8 cellular contexts compared by ENCODE assay signal in the genomic region with DNA sequence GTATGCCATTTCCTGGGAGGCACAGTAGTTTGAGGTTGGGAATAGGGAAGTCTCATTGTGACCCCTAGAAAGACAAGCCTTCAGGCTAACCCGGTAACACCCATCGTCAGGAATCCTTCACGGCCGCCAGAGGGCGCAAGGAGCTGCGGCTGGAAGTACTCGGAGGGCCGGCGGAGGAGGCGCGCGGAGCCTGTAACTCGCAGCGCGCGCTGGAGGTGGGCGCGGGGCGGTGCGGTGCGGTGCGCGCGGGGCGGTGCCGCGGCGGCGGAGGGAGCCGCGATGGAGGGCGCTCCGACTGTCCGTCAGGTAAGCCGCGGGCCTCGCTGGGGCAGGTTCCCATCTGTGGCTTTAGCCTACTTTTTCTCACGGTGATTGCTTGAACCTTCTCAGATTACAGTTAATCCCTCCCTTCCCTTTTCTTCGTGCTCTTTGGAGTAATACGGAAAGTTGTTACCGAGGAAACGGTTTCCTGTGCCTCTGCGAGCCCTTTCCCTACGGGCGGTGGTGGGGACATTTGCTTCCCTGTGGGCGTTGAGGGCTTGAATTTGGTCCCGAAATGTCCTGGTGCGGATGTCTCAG. TPM values are rescaled to one million over a fixed set of nuclear protein-coding genes. Genes with fewer than 3 reads are reported as not detected.
DNase-seq lines count a peak whose midpoint lies in the region; ATAC-seq and TF ChIP-seq lines count a peak whose summit lies in the region.

A gene (plus strand): TSS at position 158 of the 579 bp plus-strand sequence. CDS start 122 bp downstream, at position 280.

- peaks cover 8% of the 10 kb centered on the region for H3K4me1 ChIP-seq in lower lobe of right lung

- no peak within 1 kb of the TSS for H3K27ac Mint-ChIP-seq in CD4-positive, alpha-beta T cell
- H3K27ac Mint-ChIP-seq in activated CD4-positive, alpha-beta memory T cell treated with anti-CD3 and anti-CD28 coated beads for 36 hours: no peak within 1 kb of the TSS

- no peaks in the 10 kb centered on the region for H3K27me3 ChIP-seq in CD4-positive, alpha-beta T cell (ENCODE audit: control insufficient read depth, insufficient read depth, low read length)
- H3K27me3 ChIP-seq in lower lobe of right lung (ENCODE audit: low read depth): no peaks in the 10 kb centered on the region

- H3K27me3 Mint-ChIP-seq in CD4-positive, alpha-beta T cell: no peaks in the 10 kb centered on the region
- no peaks in the 10 kb centered on the region for H3K27me3 Mint-ChIP-seq in activated CD4-positive, alpha-beta memory T cell treated with anti-CD3 and anti-CD28 coated beads for 36 hours

- no peaks in the 10 kb centered on the region for H3K36me3 ChIP-seq in lower lobe of right lung

- peak; percentile 99 for ATAC-seq in CD4-positive, alpha-beta T cell (ENCODE audit: poor library complexity)
- ATAC-seq in GM19463 (IDR thresholded peaks at IDR 0.05; ENCODE audit: unreplicated experiment) (peak; percentile 95), lower lobe of right lung (peak; percentile 98 to 99)

- no peaks in the 10 kb centered on the region for H3K9me3 Mint-ChIP-seq in CD4-positive, alpha-beta T cell
- H3K9me3 Mint-ChIP-seq in activated CD4-positive, alpha-beta memory T cell treated with anti-CD3 and anti-CD28 coated beads for 36 hours: no peaks in the 10 kb centered on the region

- no peaks in the 10 kb centered on the region for H3K36me3 Mint-ChIP-seq in CD4-positive, alpha-beta T cell (ENCODE audit: low read depth)
- no peaks in the 10 kb centered on the region for H3K36me3 Mint-ChIP-seq in activated CD4-positive, alpha-beta memory T cell treated with anti-CD3 and anti-CD28 coated beads for 36 hours

- peak within 1 kb of the TSS; percentile 74 for H3K4me3 Mint-ChIP-seq in CD4-positive, alpha-beta T cell
- peak within 1 kb of the TSS; percentile 68 for H3K4me3 Mint-ChIP-seq in activated CD4-positive, alpha-beta memory T cell treated with anti-CD3 and anti-CD28 coated beads for 36 hours

- DNase-seq in CD4-positive, alpha-beta T cell: peak; percentile 74 to 85 (median 78)
- DNase-seq in HK-2 (ENCODE audit: unreplicated experiment) (peak; percentile 88), NCI-H774 (lab: John Stamatoyannopoulos, UW) (peak; percentile 80), ecto neural progenitor cell (ENCODE audit: low spot score) (peak; percentile 92), lower lobe of right lung (peak; percentile 93)
- peak; percentile 89 for DNase-seq in activated CD4-positive, alpha-beta memory T cell treated with anti-CD3 and anti-CD28 coated beads for 36 hours
- peak; percentile 66 to 74 (median 69) for DNase-seq in stimulated activated CD4-positive, alpha-beta T cell treated with anti-CD3 and anti-CD28 coated beads, TNF-alpha, amount 100 ng/mL, for 1 hour (ENCODE audit: low read depth in 3 of 3, low spot score in 1 of 3)

- CTCF ChIA-PET in CD4-positive, alpha-beta T cell (lab: Charles Lee): interaction anchor here (0.6 to 1.6 kb wide), 14 partner anchors 14 to 1857 kb away, joined by 3 to 11 read pairs (median 3); a partner anchor contains a TSS
- CTCF ChIA-PET in activated CD4-positive, alpha-beta memory T cell treated with anti-CD3 and anti-CD28 coated beads for 36 hours (lab: Charles Lee): interaction anchor here (0.6 to 4.5 kb wide), 11 partner anchors 13 to 102 kb away, joined by 3 to 27 read pairs (median 3); a partner anchor contains a TSS

- TF ChIP-seq CTCF in CD4-positive, alpha-beta T cell (IDR thresholded peaks at IDR 0.05): peak; percentile 83
- peak; percentile 84 for TF ChIP-seq CTCF in lower lobe of right lung (IDR thresholded peaks at IDR 0.05)

- peak within 1 kb of the TSS; percentile 64 for H3K4me3 ChIP-seq in lower lobe of right lung

- H3K27ac ChIP-seq in CD4-positive, alpha-beta T cell (ENCODE audit: low read depth, low read length): no peak within 1 kb of the TSS
- H3K27ac ChIP-seq in lower lobe of right lung: peak within 1 kb of the TSS; percentile 15

- POLR2A ChIA-PET in CD4-positive, alpha-beta T cell (lab: Charles Lee): interaction anchor here (1.0 kb wide), 2 partner anchors 94 to 102 kb away, joined by 3 read pairs; no protein-coding TSS in a partner anchor
- POLR2A ChIA-PET in activated CD4-positive, alpha-beta memory T cell treated with anti-CD3 and anti-CD28 coated beads for 36 hours (lab: Charles Lee): no interaction called here

- intact Hi-C loops in CD4-positive, alpha-beta T cell (cut with DNase I, micrococcal nuclease): loop anchor here (1.0 to 10.0 kb wide), 7 partner anchors 72 to 580 kb away; a partner anchor contains a TSS
- intact Hi-C loops in activated CD4-positive, alpha-beta memory T cell treated with anti-CD3 and anti-CD28 coated beads for 36 hours (cut with micrococcal nuclease): loop anchor here (1.0 to 5.0 kb wide), 4 partner anchors 75 to 219 kb away; a partner anchor contains a TSS
- intact Hi-C loops in lower lobe of right lung (cut with DNase I): loop anchor here (10.0 kb wide), 1 partner anchor 66 kb away; no protein-coding TSS in a partner anchor

- no peaks in the 10 kb centered on the region for H3K9me3 ChIP-seq in CD4-positive, alpha-beta T cell (ENCODE audit: control insufficient read depth, low read length)
- H3K9me3 ChIP-seq in lower lobe of right lung: no peaks in the 10 kb centered on the region

- H3K4me1 Mint-ChIP-seq in CD4-positive, alpha-beta T cell (ENCODE audit: low read depth): no peaks in the 10 kb centered on the region
- H3K4me1 Mint-ChIP-seq in activated CD4-positive, alpha-beta memory T cell treated with anti-CD3 and anti-CD28 coated beads for 36 hours (ENCODE audit: low read depth): peaks cover 6% of the 10 kb centered on the region

RNA-seq across cellular contexts. Expression of the gene that starts here (rescaled TPM):
- total RNA-seq in CD4-positive, alpha-beta T cell: under 1 TPM; 0.22 to 0.55 TPM
- total RNA-seq in activated CD4-positive, alpha-beta memory T cell treated with anti-CD3 and anti-CD28 coated beads for 36 hours: 1 to 10 TPM in 1 of 2 experiments, under 1 TPM in 1; 0.64 to 1.2 TPM
- total RNA-seq in lower lobe of right lung: 9.2 TPM

Comparison
In these comparisons a context has a peak if more than half of its experiments do, and no peak if none do; other contexts are left out.
1. Peak in DNase-seq and ATAC-seq in CD4-positive, alpha-beta T cell; RNA of the gene not detected or under 1 TPM.